Comparison of ENCODE assay signal across 23 cellular contexts in genomic region chr1:216323344-216323743, GRCh38.
"Had no signal": no experiment of that assay in that cellular context is flagged by ENCODE, and none has a peak within 500 bp of the region (broad histone marks: within the 10 kb centered on the region; RNA-seq: fewer than 3 reads in every experiment).

No MANE protein-coding gene starts in this region.

- H3K27ac ChIP-seq: Peyer's patch, SJCRH30 had no signal

- H3K4me3 ChIP-seq: MG63, Peyer's patch, SJCRH30 had no signal

- H3K36me3 ChIP-seq: MG63, Peyer's patch, SJCRH30 had no signal

- H3K4me1 ChIP-seq: Peyer's patch had no signal

- ATAC-seq: HepG2, PC-3, Right ventricle myocardium inferior, SK-N-SH treated with all-trans-retinoic acid at 6 μM for 48 hours had no signal

- H3K27me3 ChIP-seq: MG63, Peyer's patch, SJCRH30 had no signal

- DNase-seq: IMR-90, Karpas-422, KG1, MG63, NCI-H1092 treated with DMSO at 0.1 percent for 48 hours, NCI-H1417, NCI-H146, NCI-H1694 treated with DMSO at 0.1 percent for 48 hours, NCI-H1930, NCI-H2081, NCI-H2107, NCI-H2227 treated with DMSO at 0.1 percent for 48 hours, NCI-H524, NCI-H526 treated with DMSO at 0.1 percent for 48 hours, NCI-H748 treated with DMSO at 0.1 percent for 48 hours, PC-3, Peyer's patch, SHP77 treated with DMSO at 0.1 percent for 48 hours, T-helper 1 cell had no signal

- H3K9me3 ChIP-seq: MG63, Peyer's patch, SJCRH30 had no signal
